In the genomic region with DNA sequence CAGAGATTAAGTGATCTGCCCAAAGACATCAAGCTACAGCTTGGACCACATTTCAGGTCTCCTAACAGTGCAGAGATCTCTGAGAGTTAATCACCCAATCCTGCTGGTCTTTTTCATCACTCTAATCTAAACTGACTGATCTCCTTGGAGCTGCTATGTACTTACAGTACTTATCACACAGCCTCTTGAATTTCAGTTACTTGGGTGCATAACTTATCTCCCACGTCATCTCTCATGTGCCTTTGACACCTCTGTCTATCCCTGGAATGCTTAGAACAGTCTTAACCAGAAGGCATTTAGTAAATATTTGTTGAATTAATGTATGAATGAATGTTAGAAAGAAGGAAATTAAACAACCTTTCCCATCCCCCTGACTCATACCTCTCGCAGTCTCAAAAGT, we compare ENCODE assay signal across 19 cellular contexts.
DNase-seq lines count a peak whose midpoint lies in the region; ATAC-seq and TF ChIP-seq lines count a peak whose summit lies in the region.
"Had no signal": no experiment of that assay in that cellular context is flagged by ENCODE, and none has a peak within 500 bp of the region (broad histone marks: within the 10 kb centered on the region; RNA-seq: fewer than 3 reads in every experiment).

No MANE protein-coding gene starts in this region.

- no peaks in the 10 kb centered on the region for H3K79me2 ChIP-seq in GM23248 (ENCODE audit: insufficient read depth)
- H3K79me2 ChIP-seq: parathyroid adenoma had no signal

- H3K9me2 ChIP-seq in GM23248 (ENCODE audit: insufficient read depth): no peaks in the 10 kb centered on the region

- H2AFZ ChIP-seq in GM23248: no peak overlapping the region
- H2AFZ ChIP-seq: parathyroid adenoma had no signal

- H3K27ac ChIP-seq in GM23248: no peak overlapping the region
- H3K27ac ChIP-seq: left ventricle myocardium inferior, parathyroid adenoma, skin epidermis, testis had no signal

- H3K4me3 ChIP-seq in GM23248: no peak overlapping the region
- H3K4me3 ChIP-seq in foreskin fibroblast (ENCODE audit: low read depth in 1 of 2, low read length in 2 of 2): no peak overlapping the region
- H3K4me3 ChIP-seq: left ventricle myocardium inferior, skin epidermis, testis had no signal

- no peaks in the 10 kb centered on the region for H3K36me3 ChIP-seq in GM23248 (ENCODE audit: low read depth)
- H3K36me3 ChIP-seq: left ventricle myocardium inferior had no signal

- no peak for ATAC-seq in HG02973 (IDR thresholded peaks at IDR 0.05; ENCODE audit: unreplicated experiment)

- peaks cover 43% of the 10 kb centered on the region for H3K4me1 ChIP-seq in GM23248 (ENCODE audit: insufficient read depth)
- H3K4me1 ChIP-seq: parathyroid adenoma had no signal

- no peak overlapping the region for H3K4me3 Mint-ChIP-seq in activated T-helper 2 cell treated with anti-CD3 and anti-CD28 coated beads, Interferon-gamma antibody, Interleukin-2, Interleukin-4, amounts not matched to agents 10 μg/mL and 5 μg/mL and 100 μg/mL, durations not matched to agents 14 hours and 24 hours and 36 hours (ENCODE audit: low read depth)
- H3K4me3 Mint-ChIP-seq: activated CD4-positive, alpha-beta T cell treated with anti-CD3 and anti-CD28 coated beads, Interleukin-2, amount 10 ng/mL, durations not matched to agents 24 days and 14 days; activated naive CD8-positive, alpha-beta T cell; T-helper 2 cell treated with Interferon-gamma antibody and Interleukin-4, amounts not matched to agents 5 μg/mL and 100 μg/mL, for 36 hours had no signal

- H3K27ac Mint-ChIP-seq in activated T-helper 2 cell treated with anti-CD3 and anti-CD28 coated beads, Interferon-gamma antibody, Interleukin-2, Interleukin-4, amounts not matched to agents 10 μg/mL and 5 μg/mL and 100 μg/mL, durations not matched to agents 14 hours and 24 hours and 36 hours: no peak overlapping the region
- H3K27ac Mint-ChIP-seq: activated CD4-positive, alpha-beta T cell treated with anti-CD3 and anti-CD28 coated beads, Interleukin-2, amount 10 ng/mL, durations not matched to agents 24 days and 14 days; activated naive CD8-positive, alpha-beta T cell; T-helper 2 cell treated with Interferon-gamma antibody and Interleukin-4, amounts not matched to agents 5 μg/mL and 100 μg/mL, for 36 hours had no signal

- intact Hi-C loops in activated T-helper 2 cell treated with anti-CD3 and anti-CD28 coated beads, Interferon-gamma antibody, Interleukin-2, Interleukin-4, amounts not matched to agents 10 μg/mL and 5 μg/mL and 100 μg/mL, durations not matched to agents 14 hours and 24 hours and 36 hours (cut with micrococcal nuclease): loop anchor here (10.0 kb wide), 1 partner anchor 222 kb away; no protein-coding TSS in a partner anchor

- no peaks in the 10 kb centered on the region for H3K9me3 Mint-ChIP-seq in activated T-helper 2 cell treated with anti-CD3 and anti-CD28 coated beads, Interferon-gamma antibody, Interleukin-2, Interleukin-4, amounts not matched to agents 10 μg/mL and 5 μg/mL and 100 μg/mL, durations not matched to agents 14 hours and 24 hours and 36 hours
- H3K9me3 Mint-ChIP-seq: activated CD4-positive, alpha-beta T cell treated with anti-CD3 and anti-CD28 coated beads, Interleukin-2, amount 10 ng/mL, durations not matched to agents 24 days and 14 days; T-helper 2 cell treated with Interferon-gamma antibody and Interleukin-4, amounts not matched to agents 5 μg/mL and 100 μg/mL, for 36 hours had no signal

- H3K4me2 ChIP-seq in GM23248 (ENCODE audit: unreplicated experiment): no peak overlapping the region

- no peaks in the 10 kb centered on the region for H3K27me3 ChIP-seq in GM23248 (replicated peaks; ENCODE audit: insufficient read depth)
- H3K27me3 ChIP-seq: testis had no signal

- no peaks in the 10 kb centered on the region for H3K9me3 ChIP-seq in GM23248 (ENCODE audit: low read depth)
- H3K9me3 ChIP-seq: left ventricle myocardium inferior, testis had no signal

- 31 to 34% methylated on average over 2 of the region's 2 CpGs for WGBS in GM23248 (ENCODE audit: low coverage in 1 of 2, low lambda C conversion rate in 2 of 2, missing lambda C conversion rate in 2 of 2), 2 experiments

- H3K27me3 Mint-ChIP-seq in activated T-helper 2 cell treated with anti-CD3 and anti-CD28 coated beads, Interferon-gamma antibody, Interleukin-2, Interleukin-4, amounts not matched to agents 10 μg/mL and 5 μg/mL and 100 μg/mL, durations not matched to agents 14 hours and 24 hours and 36 hours (ENCODE audit: low read depth): no peaks in the 10 kb centered on the region
- H3K27me3 Mint-ChIP-seq: activated CD4-positive, alpha-beta T cell treated with anti-CD3 and anti-CD28 coated beads, Interleukin-2, amount 10 ng/mL, durations not matched to agents 24 days and 14 days; activated naive CD8-positive, alpha-beta T cell had no signal

- no peak for TF ChIP-seq CTCF in foreskin fibroblast (IDR thresholded peaks at IDR 0.05; ENCODE audit: low read depth, low read length)
- no peak for TF ChIP-seq CTCF in GM13977 (IDR thresholded peaks at IDR 0.05; ENCODE audit: extremely low read depth, insufficient read depth, missing control alignments)

- H3K4me1 Mint-ChIP-seq in activated T-helper 2 cell treated with anti-CD3 and anti-CD28 coated beads, Interferon-gamma antibody, Interleukin-2, Interleukin-4, amounts not matched to agents 10 μg/mL and 5 μg/mL and 100 μg/mL, durations not matched to agents 14 hours and 24 hours and 36 hours (ENCODE audit: low read depth): peaks cover 41% of the 10 kb centered on the region

- no peaks in the 10 kb centered on the region for H4K20me1 ChIP-seq in GM23248 (ENCODE audit: insufficient read depth)

- H3K9ac ChIP-seq in GM23248: no peak overlapping the region
- H3K9ac ChIP-seq: parathyroid adenoma had no signal

- peak; percentile 84 for DNase-seq in ACHN
- DNase-seq in GM23248: peak; percentile 46
- peak; percentile 20 for DNase-seq in RPMI7951 (ENCODE audit: low read depth)
- peak; percentile 39 to 63 for DNase-seq in foreskin fibroblast
- DNase-seq in activated T-helper 2 cell treated with anti-CD3 and anti-CD28 coated beads, Interferon-gamma antibody, Interleukin-2, Interleukin-4, amounts not matched to agents 10 μg/mL and 5 μg/mL and 100 μg/mL, durations not matched to agents 14 hours and 24 hours and 36 hours (ENCODE audit: low spot score): no peak
- no peak for DNase-seq in GM13977 (ENCODE audit: low spot score)
- DNase-seq in effector CD4-positive, alpha-beta T cell: no peak
- DNase-seq: activated CD4-positive, alpha-beta T cell treated with anti-CD3 and anti-CD28 coated beads, Interleukin-2, amount 10 ng/mL, durations not matched to agents 24 days and 14 days; AML-193; left ventricle myocardium inferior; NCI-H1092; SIG-M5; stimulated activated CD4-positive, alpha-beta T cell treated with anti-CD3 and anti-CD28 coated beads, Interleukin-4, amount 100 ng/mL, for 4 hours; testis had no signal

- H3F3A ChIP-seq in GM23248 (ENCODE audit: insufficient read depth): peaks cover 46% of the 10 kb centered on the region

- in situ Hi-C loops in ACHN (cut with HindIII; ENCODE audit: low pct_ligation_motif_present, low pct_unique_long_range_greater_than_20kb, low sequenced_read_pairs) (no loop called here), GM23248 (cut with MboI) (no loop called here), GM13977 (cut with MboI; ENCODE audit: low pct_unique_long_range_greater_than_20kb, low sequenced_read_pairs, unreplicated experiment) (no loop called here)

- H3K36me3 Mint-ChIP-seq in activated T-helper 2 cell treated with anti-CD3 and anti-CD28 coated beads, Interferon-gamma antibody, Interleukin-2, Interleukin-4, amounts not matched to agents 10 μg/mL and 5 μg/mL and 100 μg/mL, durations not matched to agents 14 hours and 24 hours and 36 hours (ENCODE audit: low read depth): peaks cover 7% of the 10 kb centered on the region

Comparison
In these comparisons a context has a peak if more than half of its experiments do, and no peak if none do; other contexts are left out.
1. DNase-seq: peak in ACHN (single experiment), GM23248 (single experiment), RPMI7951 (single experiment) and foreskin fibroblast (2 of 2); none in activated T-helper 2 cell treated with anti-CD3 and anti-CD28 coated beads, Interferon-gamma antibody, Interleukin-2, Interleukin-4, amounts not matched to agents 10 μg/mL and 5 μg/mL and 100 μg/mL, durations not matched to agents 14 hours and 24 hours and 36 hours (single experiment), GM13977 (single experiment) and effector CD4-positive, alpha-beta T cell (single experiment).